ENCODE assay signal across 1 cellular context in the genomic region with DNA sequence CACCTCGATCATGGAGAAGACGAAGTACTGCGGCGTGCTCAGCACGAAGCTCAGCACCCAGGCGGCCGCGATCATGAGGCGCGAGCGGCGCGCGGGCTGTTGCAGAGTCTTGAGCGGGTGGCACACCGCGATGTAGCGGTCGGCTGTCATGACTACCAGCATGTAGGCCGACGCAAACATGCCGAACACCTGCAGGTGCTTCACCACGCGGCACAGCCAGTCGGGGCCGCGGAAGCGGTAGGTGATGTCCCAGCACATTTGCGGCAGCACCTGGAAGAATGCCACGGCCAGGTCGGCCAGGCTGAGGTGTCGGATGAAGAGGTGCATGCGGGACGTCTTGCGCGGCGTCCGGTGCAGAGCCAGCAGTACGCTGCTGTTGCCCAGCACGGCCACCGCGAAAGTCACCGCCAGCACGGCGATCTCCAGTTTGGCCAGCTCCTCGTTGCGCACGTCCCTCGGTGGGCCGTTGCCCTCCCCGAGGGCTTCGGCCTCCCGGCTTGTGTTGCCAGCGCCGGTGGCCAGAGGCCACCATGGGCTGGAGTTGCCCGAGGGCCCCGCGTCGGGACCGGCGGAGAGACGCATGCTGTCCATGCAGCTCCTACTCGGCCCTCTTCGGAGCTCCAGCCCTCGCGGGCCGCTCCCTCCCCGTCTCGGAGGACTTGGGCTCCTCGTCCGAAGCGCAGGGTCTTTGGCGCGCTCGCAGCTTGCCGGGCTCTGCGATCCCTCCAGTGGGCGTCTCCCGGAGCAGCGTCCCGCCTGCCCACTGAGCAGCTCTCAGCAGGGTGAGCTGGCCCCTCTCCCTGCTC.
TF ChIP-seq lines count a peak whose summit lies in the region.

No MANE protein-coding gene starts in this region.

TF ChIP-seq in WTC11, 78 proteins besides CTCF, POLR2A, EP300 and RAD21 (continued from another document):
- TF ChIP-seq STAT6 (CRISPR knock-in tag; conservative IDR thresholded peaks at IDR 0.05; ENCODE audit: low read depth), result no peak
